In the genomic region with DNA sequence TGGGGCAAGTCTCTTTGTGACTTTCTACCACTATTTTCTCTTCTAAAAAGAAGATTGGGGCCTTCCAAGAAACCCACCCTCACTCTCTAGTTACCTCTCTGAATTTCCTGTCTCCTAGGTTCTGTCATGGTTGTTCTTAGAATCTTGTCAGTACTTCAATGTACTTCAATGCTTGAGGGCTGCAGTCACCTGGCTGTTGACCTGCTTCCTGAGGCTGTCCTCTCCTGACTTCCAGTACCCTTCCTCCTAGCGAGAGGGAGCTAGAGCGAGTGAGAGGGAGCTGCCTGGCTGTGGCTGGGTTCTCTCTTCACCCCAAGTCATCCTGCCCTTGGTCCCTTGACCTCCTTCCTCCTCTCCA, we compare ENCODE assay signal across 1 cellular context.
TF ChIP-seq lines count a peak whose summit lies in the region.

No MANE protein-coding gene starts in this region.

TF ChIP-seq in GM23338, 12 proteins besides CTCF, POLR2A, EP300 and RAD21:
- no peak for TF ChIP-seq ZNF462 (CRISPR knock-in tag; IDR thresholded peaks at IDR 0.05)
- no peak for TF ChIP-seq REST (IDR thresholded peaks at IDR 0.05; ENCODE audit: unreplicated experiment)
- no peak for TF ChIP-seq ZNF331 (CRISPR knock-in tag; IDR thresholded peaks at IDR 0.05; ENCODE audit: low read depth)
TF ChIP-seq in GM23338: peak in this region for 0.
